In genomic region chr14:105748204-105748578, GRCh38 we compare ENCODE assay signal across 11 cellular contexts.
DNase-seq lines count a peak whose midpoint lies in the region; ATAC-seq and TF ChIP-seq lines count a peak whose summit lies in the region.
"Had no signal": no experiment of that assay in that cellular context is flagged by ENCODE, and none has a peak within 500 bp of the region (broad histone marks: within the 10 kb centered on the region; RNA-seq: fewer than 3 reads in every experiment).

No MANE protein-coding gene starts in this region.

- no CpG with 5 or more reads among the region's 5 CpGs for WGBS in H9 (ENCODE audit: extremely low coverage, insufficient read length, low lambda C conversion rate)

- no peak overlapping the region for H3K4me3 Mint-ChIP-seq in activated CD8-positive, alpha-beta T cell treated with anti-CD3 and anti-CD28 coated beads for 36 hours
- H3K4me3 Mint-ChIP-seq in activated CD8-positive, alpha-beta T cell treated with anti-CD3 and anti-CD28 coated beads, Interleukin-2, amount 10 ng/mL, durations not matched to agents 7 days and 5 days: no peak overlapping the region
- H3K4me3 Mint-ChIP-seq in IgD-negative memory B cell (peak overlapping the region; percentile 91 to 97 (median 94)), H9 (no peak overlapping the region), T-cell (no peak overlapping the region)
- peak overlapping the region; percentile 98 to 99 for H3K4me3 Mint-ChIP-seq in stimulated activated naive B cell treated with anti-CD40 and anti-IgM and Interleukin-4, amounts not matched to agents 10 μg/mL and 1 μg/mL and 100 μg/mL, for 72 hours

- POLR2A ChIA-PET in activated CD8-positive, alpha-beta T cell treated with anti-CD3 and anti-CD28 coated beads for 36 hours (lab: Charles Lee): no interaction called here
- POLR2A ChIA-PET in activated CD8-positive, alpha-beta T cell treated with anti-CD3 and anti-CD28 coated beads, Interleukin-2, amount 10 ng/mL, durations not matched to agents 7 days and 5 days (lab: Charles Lee): no interaction called here
- POLR2A ChIA-PET in T-cell (lab: Charles Lee): no interaction called here

- H3K9ac ChIP-seq in H9 (ENCODE audit: extremely low read depth, insufficient read length, low read length): no peak overlapping the region

- H3K27me3 ChIP-seq in H9 (ENCODE audit: insufficient read depth, low read length): no peaks in the 10 kb centered on the region

- H2BK5ac ChIP-seq in H9 (ENCODE audit: insufficient read length, low read length): no peak overlapping the region

- no peak overlapping the region for H2BK120ac ChIP-seq in H9 (ENCODE audit: low read depth, low read length, poor library complexity, severe bottlenecking)

- H3K27ac Mint-ChIP-seq in activated CD8-positive, alpha-beta T cell treated with anti-CD3 and anti-CD28 coated beads for 36 hours: no peak overlapping the region
- no peak overlapping the region for H3K27ac Mint-ChIP-seq in activated CD8-positive, alpha-beta T cell treated with anti-CD3 and anti-CD28 coated beads, Interleukin-2, amount 10 ng/mL, durations not matched to agents 7 days and 5 days
- H3K27ac Mint-ChIP-seq in IgD-negative memory B cell (peak overlapping the region; percentile 81 to 94 (median 90)), H9 (no peak overlapping the region), T-cell (no peak overlapping the region)
- peak overlapping the region; percentile 100 for H3K27ac Mint-ChIP-seq in stimulated activated naive B cell treated with anti-CD40 and anti-IgM and Interleukin-4, amounts not matched to agents 10 μg/mL and 1 μg/mL and 100 μg/mL, for 72 hours

- no peaks in the 10 kb centered on the region for H3K79me2 ChIP-seq in H9 (ENCODE audit: insufficient read depth, low read length)

- no peaks in the 10 kb centered on the region for H3K9me3 Mint-ChIP-seq in activated CD8-positive, alpha-beta T cell treated with anti-CD3 and anti-CD28 coated beads for 36 hours
- H3K9me3 Mint-ChIP-seq in activated CD8-positive, alpha-beta T cell treated with anti-CD3 and anti-CD28 coated beads, Interleukin-2, amount 10 ng/mL, durations not matched to agents 7 days and 5 days (ENCODE audit: insufficient read depth): no peaks in the 10 kb centered on the region
- H3K9me3 Mint-ChIP-seq in IgD-negative memory B cell (no peaks in the 10 kb centered on the region), H9 (peaks cover 57 to 70% of the 10 kb centered on the region in 2 experiments), T-cell (no peaks in the 10 kb centered on the region)
- H3K9me3 Mint-ChIP-seq in stimulated activated naive B cell treated with anti-CD40 and anti-IgM and Interleukin-4, amounts not matched to agents 10 μg/mL and 1 μg/mL and 100 μg/mL, for 72 hours: peaks cover 0 to 7% of the 10 kb centered on the region in 2 donors

- no peak overlapping the region for H3K4me2 ChIP-seq in H9 (ENCODE audit: insufficient read depth, insufficient read length, low read length)

- no peak overlapping the region for H3T11ph ChIP-seq in H9 (ENCODE audit: low read length)

- peak; percentile 26 for DNase-seq in activated CD8-positive, alpha-beta T cell treated with anti-CD3 and anti-CD28 coated beads for 36 hours
- no peak for DNase-seq in activated CD8-positive, alpha-beta T cell treated with anti-CD3 and anti-CD28 coated beads, Interleukin-2, amount 10 ng/mL, durations not matched to agents 7 days and 5 days
- DNase-seq in cerebellum (ENCODE audit: low spot score) (peak; percentile 81), H9 (no peak), T-cell (no peak)
- no peak for DNase-seq in stimulated activated naive B cell treated with anti-CD40 and anti-IgM and Interleukin-4, amounts not matched to agents 10 μg/mL and 1 μg/mL and 100 μg/mL, for 72 hours
- DNase-seq: activated naive CD4-positive, alpha-beta T cell treated with Interleukin-2 at 50 U/mL for 16 hours; glutamatergic neuron; OCI-M1 had no signal

- ATAC-seq in activated CD8-positive, alpha-beta T cell treated with anti-CD3 and anti-CD28 coated beads for 36 hours: peak; percentile 53
- no peak for ATAC-seq in activated CD8-positive, alpha-beta T cell treated with anti-CD3 and anti-CD28 coated beads, Interleukin-2, amount 10 ng/mL, durations not matched to agents 7 days and 5 days
- ATAC-seq in stimulated activated naive B cell treated with anti-CD40 and anti-IgM and Interleukin-4, amounts not matched to agents 10 μg/mL and 1 μg/mL and 100 μg/mL, for 72 hours (replicated peaks): peak; percentile 76 to 80
- ATAC-seq in GM18519 (IDR thresholded peaks at IDR 0.05; ENCODE audit: low FRiP score, unreplicated experiment): no peak
- ATAC-seq in T-cell (replicated peaks in 1 of 4): no peak

- intact Hi-C loops in activated CD8-positive, alpha-beta T cell treated with anti-CD3 and anti-CD28 coated beads for 36 hours (cut with micrococcal nuclease): no loop called here

- H3K79me1 ChIP-seq in H9 (ENCODE audit: insufficient read depth, low read depth, low read length, poor library complexity, severe bottlenecking): no peaks in the 10 kb centered on the region

- H2AK5ac ChIP-seq in H9 (ENCODE audit: insufficient read length, low read length): no peak overlapping the region

- H4K20me1 ChIP-seq in H9 (ENCODE audit: control insufficient read depth, insufficient read depth, insufficient read length): no peaks in the 10 kb centered on the region

- H2BK12ac ChIP-seq in H9 (ENCODE audit: insufficient read length, low read depth, low read length): no peak overlapping the region

- no peak overlapping the region for H3K18ac ChIP-seq in H9 (ENCODE audit: insufficient read length, low read depth, low read length)

- no peak overlapping the region for H3K56ac ChIP-seq in H9 (ENCODE audit: insufficient read length, low read depth, low read length)

- peaks cover 8% of the 10 kb centered on the region for H3K27me3 Mint-ChIP-seq in activated CD8-positive, alpha-beta T cell treated with anti-CD3 and anti-CD28 coated beads for 36 hours
- no peaks in the 10 kb centered on the region for H3K27me3 Mint-ChIP-seq in activated CD8-positive, alpha-beta T cell treated with anti-CD3 and anti-CD28 coated beads, Interleukin-2, amount 10 ng/mL, durations not matched to agents 7 days and 5 days (ENCODE audit: low read depth)
- H3K27me3 Mint-ChIP-seq in IgD-negative memory B cell (no peaks in the 10 kb centered on the region), H9 (ENCODE audit: low read depth) (peaks cover 2% of the 10 kb centered on the region; the same call in 1 of the 2 replicates), T-cell (peaks cover 0 to 10% of the 10 kb centered on the region in 2 donors)
- H3K27me3 Mint-ChIP-seq in stimulated activated naive B cell treated with anti-CD40 and anti-IgM and Interleukin-4, amounts not matched to agents 10 μg/mL and 1 μg/mL and 100 μg/mL, for 72 hours: peaks cover 0 to 24% of the 10 kb centered on the region in 2 donors

- H3K36me3 Mint-ChIP-seq in activated CD8-positive, alpha-beta T cell treated with anti-CD3 and anti-CD28 coated beads for 36 hours (ENCODE audit: low read depth): no peaks in the 10 kb centered on the region
- H3K36me3 Mint-ChIP-seq in activated CD8-positive, alpha-beta T cell treated with anti-CD3 and anti-CD28 coated beads, Interleukin-2, amount 10 ng/mL, durations not matched to agents 7 days and 5 days (ENCODE audit: low read depth): no peaks in the 10 kb centered on the region
- H3K36me3 Mint-ChIP-seq in IgD-negative memory B cell (peaks cover 1% of the 10 kb centered on the region), H9 (ENCODE audit: insufficient read depth in 1 of 3, low read depth in 3 of 3) (peaks cover 11 to 17% (median 17%) of the 10 kb centered on the region in 3 experiments; a peak in 6 of 7 replicates), T-cell (no peaks in the 10 kb centered on the region)
- peaks cover 45 to 51% of the 10 kb centered on the region in 2 donors for H3K36me3 Mint-ChIP-seq in stimulated activated naive B cell treated with anti-CD40 and anti-IgM and Interleukin-4, amounts not matched to agents 10 μg/mL and 1 μg/mL and 100 μg/mL, for 72 hours

- H2BK15ac ChIP-seq in H9 (ENCODE audit: low read depth, low read length): no peak overlapping the region

- no peak overlapping the region for H2AFZ ChIP-seq in H9 (ENCODE audit: low read length)

- no peak overlapping the region for H4K8ac ChIP-seq in H9 (replicated peaks; ENCODE audit: insufficient read length, low read depth, low read length)

- H3K4me1 ChIP-seq in H9 (ENCODE audit: insufficient read depth, low read length): no peaks in the 10 kb centered on the region

- no peak overlapping the region for H4K91ac ChIP-seq in H9 (ENCODE audit: insufficient read length, low read depth, low read length)

- H3K27ac ChIP-seq in H9 (ENCODE audit: insufficient read length, low read depth, low read length): no peak overlapping the region

- CTCF ChIA-PET in activated CD8-positive, alpha-beta T cell treated with anti-CD3 and anti-CD28 coated beads for 36 hours (lab: Charles Lee): no interaction called here
- CTCF ChIA-PET in activated CD8-positive, alpha-beta T cell treated with anti-CD3 and anti-CD28 coated beads, Interleukin-2, amount 10 ng/mL, durations not matched to agents 7 days and 5 days (lab: Charles Lee): no interaction called here
- CTCF ChIA-PET in T-cell (lab: Charles Lee): interaction anchor here in 1 of 2 donors (0.6 kb wide), 1 partner anchor 71 kb away, joined by 4 read pairs; no protein-coding TSS in a partner anchor

- H3K14ac ChIP-seq in H9 (ENCODE audit: insufficient read depth, low read length): no peak overlapping the region

- peaks cover 35% of the 10 kb centered on the region for H3K9me3 ChIP-seq in H9 (ENCODE audit: control insufficient read depth, low read depth, low read length)

- H3K4me1 Mint-ChIP-seq in activated CD8-positive, alpha-beta T cell treated with anti-CD3 and anti-CD28 coated beads for 36 hours (ENCODE audit: low read depth): peaks cover 7% of the 10 kb centered on the region
- peaks cover 5% of the 10 kb centered on the region for H3K4me1 Mint-ChIP-seq in activated CD8-positive, alpha-beta T cell treated with anti-CD3 and anti-CD28 coated beads, Interleukin-2, amount 10 ng/mL, durations not matched to agents 7 days and 5 days (ENCODE audit: low read depth)
- no peaks in the 10 kb centered on the region for H3K4me1 Mint-ChIP-seq in IgD-negative memory B cell
- peaks cover 50 to 66% of the 10 kb centered on the region in 2 donors for H3K4me1 Mint-ChIP-seq in stimulated activated naive B cell treated with anti-CD40 and anti-IgM and Interleukin-4, amounts not matched to agents 10 μg/mL and 1 μg/mL and 100 μg/mL, for 72 hours
- H3K4me1 Mint-ChIP-seq in H9: no peaks in the 10 kb centered on the region
- H3K4me1 Mint-ChIP-seq in T-cell: peaks cover 0 to 4% (median 0%) of the 10 kb centered on the region in 3 donors

- no peak for TF ChIP-seq CTCF in activated CD8-positive, alpha-beta T cell treated with anti-CD3 and anti-CD28 coated beads for 36 hours (IDR thresholded peaks at IDR 0.05)
- no peak for TF ChIP-seq CTCF in H9 (conservative IDR thresholded peaks at IDR 0.05)

- no peak overlapping the region for H3K23ac ChIP-seq in H9 (ENCODE audit: insufficient read length, low read depth, low read length)

- no peaks in the 10 kb centered on the region for H3K23me2 ChIP-seq in H9 (ENCODE audit: insufficient read length, low read depth, low read length, poor library complexity, severe bottlenecking)

- no peak overlapping the region for H2BK20ac ChIP-seq in H9 (ENCODE audit: low read depth, low read length, poor library complexity, severe bottlenecking)

- no peak overlapping the region for H4K5ac ChIP-seq in H9 (ENCODE audit: insufficient read length, low read depth, low read length)

- no peak overlapping the region for H3K4ac ChIP-seq in H9 (ENCODE audit: low read depth, low read length)

Comparison
In these comparisons a context has a peak if more than half of its experiments do, and no peak if none do; other contexts are left out.
1. ATAC-seq: peak in activated CD8-positive, alpha-beta T cell treated with anti-CD3 and anti-CD28 coated beads for 36 hours (single experiment) and stimulated activated naive B cell treated with anti-CD40 and anti-IgM and Interleukin-4, amounts not matched to agents 10 μg/mL and 1 μg/mL and 100 μg/mL, for 72 hours (2 of 2); none in activated CD8-positive, alpha-beta T cell treated with anti-CD3 and anti-CD28 coated beads, Interleukin-2, amount 10 ng/mL, durations not matched to agents 7 days and 5 days (single experiment), GM18519 (single experiment) and T-cell (0 of 4).
2. DNase-seq: peak in activated CD8-positive, alpha-beta T cell treated with anti-CD3 and anti-CD28 coated beads for 36 hours (single experiment) and cerebellum (single experiment); none in activated CD8-positive, alpha-beta T cell treated with anti-CD3 and anti-CD28 coated beads, Interleukin-2, amount 10 ng/mL, durations not matched to agents 7 days and 5 days (single experiment), stimulated activated naive B cell treated with anti-CD40 and anti-IgM and Interleukin-4, amounts not matched to agents 10 μg/mL and 1 μg/mL and 100 μg/mL, for 72 hours (single experiment), H9 (single experiment) and T-cell (0 of 34).
3. H3K27ac Mint-ChIP-seq: peak in IgD-negative memory B cell (3 of 3) and stimulated activated naive B cell treated with anti-CD40 and anti-IgM and Interleukin-4, amounts not matched to agents 10 μg/mL and 1 μg/mL and 100 μg/mL, for 72 hours (single experiment); none in activated CD8-positive, alpha-beta T cell treated with anti-CD3 and anti-CD28 coated beads for 36 hours (single experiment), activated CD8-positive, alpha-beta T cell treated with anti-CD3 and anti-CD28 coated beads, Interleukin-2, amount 10 ng/mL, durations not matched to agents 7 days and 5 days (single experiment), H9 (0 of 3) and T-cell (0 of 2).
4. H3K4me3 Mint-ChIP-seq: peak in IgD-negative memory B cell (4 of 4) and stimulated activated naive B cell treated with anti-CD40 and anti-IgM and Interleukin-4, amounts not matched to agents 10 μg/mL and 1 μg/mL and 100 μg/mL, for 72 hours (2 of 2); none in activated CD8-positive, alpha-beta T cell treated with anti-CD3 and anti-CD28 coated beads for 36 hours (single experiment), activated CD8-positive, alpha-beta T cell treated with anti-CD3 and anti-CD28 coated beads, Interleukin-2, amount 10 ng/mL, durations not matched to agents 7 days and 5 days (single experiment), H9 (0 of 2) and T-cell (0 of 3).